In genomic region chr16:50735629-50736122, GRCh38 we compare ENCODE assay signal across 18 cellular contexts. TPM values are rescaled to one million over a fixed set of nuclear protein-coding genes. Genes with fewer than 3 reads are reported as not detected.
DNase-seq lines count a peak whose midpoint lies in the region; ATAC-seq and TF ChIP-seq lines count a peak whose summit lies in the region.
"Had no signal": no experiment of that assay in that cellular context is flagged by ENCODE, and none has a peak within 500 bp of the region (broad histone marks: within the 10 kb centered on the region; RNA-seq: fewer than 3 reads in every experiment).

No MANE protein-coding gene starts in this region.

- no peak overlapping the region for H3K4me3 Mint-ChIP-seq in T-helper 2 cell treated with Interferon-gamma antibody and Interleukin-4, amounts not matched to agents 5 μg/mL and 100 μg/mL, for 36 hours
- no peak overlapping the region for H3K4me3 Mint-ChIP-seq in progenitor cell of endocrine pancreas (ENCODE audit: low read depth)
- H3K4me3 Mint-ChIP-seq: natural killer cell had no signal

- 78 to 82% (median 80%) methylated on average over 7 of the region's 7 CpGs for WGBS in ovary, 3 donors

- intact Hi-C loops in ovary (cut with DNase I) = no loop called here

- no peak overlapping the region for H3K4me3 ChIP-seq in ovary
- H3K4me3 ChIP-seq: gastroesophageal sphincter, tibial nerve had no signal

- peaks cover 5% of the 10 kb centered on the region for H3K4me1 ChIP-seq in ovary (ENCODE audit: insufficient read depth)

- no peak for TF ChIP-seq POLR2A in ovary (IDR thresholded peaks at IDR 0.05)

- H3K9me3 ChIP-seq in ovary = no peaks in the 10 kb centered on the region
- H3K9me3 ChIP-seq: gastroesophageal sphincter, tibial nerve had no signal

- no peak for TF ChIP-seq EP300 in ovary (IDR thresholded peaks at IDR 0.05)

- peak; percentile 59 for DNase-seq in T-helper 2 cell treated with Interferon-gamma antibody and Interleukin-4, amounts not matched to agents 5 μg/mL and 100 μg/mL, for 36 hours (ENCODE audit: low spot score)
- no peak for DNase-seq in T-helper 2 cell
- DNase-seq in medulla oblongata (ENCODE audit: extremely low spot score) = peak; percentile 14
- no peak for DNase-seq in kidney glomerular epithelial cell (lab: John Stamatoyannopoulos, UW)
- no peak for DNase-seq in ovary
- DNase-seq in progenitor cell of endocrine pancreas (ENCODE audit: low spot score, unreplicated experiment) = no peak
- DNase-seq: effector memory CD4-positive, alpha-beta T cell; natural killer cell; NCI-H510A; T1000 had no signal

- H3K27me3 Mint-ChIP-seq in T-helper 2 cell treated with Interferon-gamma antibody and Interleukin-4, amounts not matched to agents 5 μg/mL and 100 μg/mL, for 36 hours (ENCODE audit: low read depth) = no peaks in the 10 kb centered on the region
- peaks cover 30% of the 10 kb centered on the region for H3K27me3 Mint-ChIP-seq in progenitor cell of endocrine pancreas

- H3K27me3 ChIP-seq in ovary = no peaks in the 10 kb centered on the region
- H3K27me3 ChIP-seq: gastroesophageal sphincter, tibial nerve had no signal

- H3K9me3 Mint-ChIP-seq in T-helper 2 cell treated with Interferon-gamma antibody and Interleukin-4, amounts not matched to agents 5 μg/mL and 100 μg/mL, for 36 hours = no peaks in the 10 kb centered on the region
- no peaks in the 10 kb centered on the region for H3K9me3 Mint-ChIP-seq in progenitor cell of endocrine pancreas (ENCODE audit: low read depth)
- H3K9me3 Mint-ChIP-seq: natural killer cell had no signal

- no peak overlapping the region for H3K27ac ChIP-seq in ovary
- H3K27ac ChIP-seq: gastroesophageal sphincter, RWPE1, tibial nerve had no signal

- no peaks in the 10 kb centered on the region for H3K36me3 ChIP-seq in ovary
- H3K36me3 ChIP-seq: gastroesophageal sphincter, tibial nerve had no signal

- H3K36me3 Mint-ChIP-seq in T-helper 2 cell treated with Interferon-gamma antibody and Interleukin-4, amounts not matched to agents 5 μg/mL and 100 μg/mL, for 36 hours (ENCODE audit: low read depth) = peaks cover 17% of the 10 kb centered on the region
- no peaks in the 10 kb centered on the region for H3K36me3 Mint-ChIP-seq in progenitor cell of endocrine pancreas (ENCODE audit: insufficient read depth)
- H3K36me3 Mint-ChIP-seq: natural killer cell had no signal

- peaks cover 36% of the 10 kb centered on the region for H3K4me1 Mint-ChIP-seq in T-helper 2 cell treated with Interferon-gamma antibody and Interleukin-4, amounts not matched to agents 5 μg/mL and 100 μg/mL, for 36 hours (ENCODE audit: low read depth)
- no peaks in the 10 kb centered on the region for H3K4me1 Mint-ChIP-seq in progenitor cell of endocrine pancreas (ENCODE audit: low read depth)

- peak; percentile 80 for ATAC-seq in GM19463 (IDR thresholded peaks at IDR 0.05; ENCODE audit: unreplicated experiment)
- ATAC-seq in HG03432 (IDR thresholded peaks at IDR 0.05; ENCODE audit: unreplicated experiment) = peak; percentile 59
- ATAC-seq: gastroesophageal sphincter, HepG2, natural killer cell had no signal

- H3K27ac Mint-ChIP-seq in T-helper 2 cell treated with Interferon-gamma antibody and Interleukin-4, amounts not matched to agents 5 μg/mL and 100 μg/mL, for 36 hours = no peak overlapping the region
- no peak overlapping the region for H3K27ac Mint-ChIP-seq in progenitor cell of endocrine pancreas
- H3K27ac Mint-ChIP-seq: natural killer cell had no signal

- TF ChIP-seq CTCF in ovary (IDR thresholded peaks at IDR 0.05) = no peak
- no peak for TF ChIP-seq CTCF in progenitor cell of endocrine pancreas (IDR thresholded peaks at IDR 0.05; ENCODE audit: unreplicated experiment)

RNA-seq across cellular contexts. Expression of gene CYLD, which starts 6.2 kb away (rescaled TPM):
- total RNA-seq in ovary (10 to 100 TPM; 26.7 to 39.3 (median 38.6) TPM), progenitor cell of endocrine pancreas (18.7 and 21.9 TPM in 2 replicates)
- 10 to 100 TPM; 11.2 to 57.6 TPM for polyA plus RNA-seq in ovary

RNA-seq across cellular contexts. Expression of gene NOD2, which starts 42.3 kb away (rescaled TPM):
- total RNA-seq in ovary (1 to 10 TPM in 6 of 7 donors, under 1 TPM in 1; 0.88 to 1.5 (median 1.1) TPM), progenitor cell of endocrine pancreas (not detected in 2 replicates)
- polyA plus RNA-seq in ovary = 1 to 10 TPM in 1 of 2 donors, under 1 TPM in 1; 0.53 to 1.4 TPM
- total RNA-seq: A172 had no signal

RNA-seq across cellular contexts. Expression of gene SNX20, which starts 54.6 kb away (rescaled TPM):
- total RNA-seq in ovary (1 to 10 TPM in 2 of 7 donors, under 1 TPM in 5; 0.48 to 1.3 (median 0.82) TPM), progenitor cell of endocrine pancreas (not detected in 2 replicates)
- 1 to 10 TPM in 1 of 2 donors, under 1 TPM in 1; 0.38 to 2.7 TPM for polyA plus RNA-seq in ovary
- total RNA-seq: A172, HepG2, kidney epithelial cell had no signal
- polyA plus RNA-seq: HepG2 had no signal

Comparison
In these comparisons a context has a peak if more than half of its experiments do, and no peak if none do; other contexts are left out.
1. DNase-seq: peak in T-helper 2 cell treated with Interferon-gamma antibody and Interleukin-4, amounts not matched to agents 5 μg/mL and 100 μg/mL, for 36 hours (single experiment) and medulla oblongata (single experiment); none in T-helper 2 cell (0 of 5), kidney glomerular epithelial cell (single experiment), ovary (0 of 5) and progenitor cell of endocrine pancreas (single experiment).